11 cellular contexts compared by ENCODE assay signal in the genomic region with DNA sequence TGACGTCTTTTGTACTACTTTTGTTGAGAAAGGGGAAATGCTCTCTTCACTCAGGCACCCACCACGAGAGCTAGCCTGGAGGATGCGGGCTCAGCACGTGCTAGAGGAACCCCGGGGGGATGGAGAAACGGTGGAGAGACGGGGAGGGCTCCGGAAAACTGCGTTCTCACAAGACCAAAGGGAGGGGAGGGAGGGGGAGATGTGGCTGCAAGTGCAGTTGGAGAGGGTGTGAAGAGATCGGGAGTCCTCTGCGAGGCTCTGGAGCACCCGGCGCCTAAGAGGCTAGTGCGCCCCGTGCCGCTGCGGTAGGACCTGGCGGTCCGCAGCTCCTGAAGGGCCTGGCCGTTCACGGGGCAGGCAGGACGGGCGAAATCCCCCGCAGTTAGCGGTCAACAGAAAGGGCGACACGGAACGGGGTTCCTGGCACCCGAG. TPM values are rescaled to one million over a fixed set of nuclear protein-coding genes. Genes with fewer than 3 reads are reported as not detected.
A peak's percentile ranks its signal among the peaks of the same experiment; 100 is the strongest.
DNase-seq lines count a peak whose midpoint lies in the region; ATAC-seq and TF ChIP-seq lines count a peak whose summit lies in the region.
"Had no signal": no experiment of that assay in that cellular context is flagged by ENCODE, and none has a peak within 500 bp of the region (broad histone marks: within the 10 kb centered on the region; RNA-seq: fewer than 3 reads in every experiment).

No MANE protein-coding gene starts in this region.

- TF ChIP-seq POLR2A in testis (IDR thresholded peaks at IDR 0.05): no peak

- peak; percentile 71 for DNase-seq in H7
- DNase-seq in activated CD8-positive, alpha-beta T cell treated with anti-CD3 and anti-CD28 coated beads, Interleukin-2, amount 10 ng/mL, durations not matched to agents 7 days and 5 days: peak; percentile 34
- DNase-seq in left ventricle myocardium inferior: peak; percentile 18
- DNase-seq in retina: peak; percentile 51
- DNase-seq in SK-N-DZ (ENCODE audit: low spot score): no peak
- no peak for DNase-seq in testis
- DNase-seq: SJCRH30 had no signal

- H3K27me3 Mint-ChIP-seq in activated CD8-positive, alpha-beta T cell treated with anti-CD3 and anti-CD28 coated beads, Interleukin-2, amount 10 ng/mL, durations not matched to agents 7 days and 5 days (ENCODE audit: low read depth): peaks cover 36% of the 10 kb centered on the region

- H3K9me3 ChIP-seq in left ventricle myocardium inferior (replicated peaks) (no peaks in the 10 kb centered on the region), testis (no peaks in the 10 kb centered on the region)
- H3K9me3 ChIP-seq: HAP-1, SJCRH30 had no signal

- POLR2A ChIA-PET in activated CD8-positive, alpha-beta T cell treated with anti-CD3 and anti-CD28 coated beads, Interleukin-2, amount 10 ng/mL, durations not matched to agents 7 days and 5 days (lab: Charles Lee): no interaction called here

- H3K27ac ChIP-seq in left ventricle myocardium inferior (replicated peaks) (no peak overlapping the region), testis (no peak overlapping the region)
- H3K27ac ChIP-seq: SJCRH30 had no signal

- intact Hi-C loops in left ventricle myocardium inferior (cut with micrococcal nuclease) (loop anchor here (10.0 kb wide), 1 partner anchor 189 kb away; no protein-coding TSS in a partner anchor), testis (cut with DNase I; ENCODE audit: low total_unique reads) (loop anchor here (10.0 kb wide), 1 partner anchor 189 kb away; no protein-coding TSS in a partner anchor)

- no peaks in the 10 kb centered on the region for H3K36me3 ChIP-seq in H7 (replicated peaks; ENCODE audit: control insufficient read depth, insufficient read depth, low read length)
- no peaks in the 10 kb centered on the region for H3K36me3 ChIP-seq in left ventricle myocardium inferior
- H3K36me3 ChIP-seq in testis (ENCODE audit: low read depth, missing control alignments): no peaks in the 10 kb centered on the region
- H3K36me3 ChIP-seq: HAP-1, SJCRH30 had no signal

- H3K4me1 Mint-ChIP-seq in activated CD8-positive, alpha-beta T cell treated with anti-CD3 and anti-CD28 coated beads, Interleukin-2, amount 10 ng/mL, durations not matched to agents 7 days and 5 days (ENCODE audit: low read depth): peaks cover 10% of the 10 kb centered on the region

- no peaks in the 10 kb centered on the region for H3K36me3 Mint-ChIP-seq in activated CD8-positive, alpha-beta T cell treated with anti-CD3 and anti-CD28 coated beads, Interleukin-2, amount 10 ng/mL, durations not matched to agents 7 days and 5 days (ENCODE audit: low read depth)
- H3K36me3 Mint-ChIP-seq: activated naive CD4-positive, alpha-beta T cell treated with anti-CD3 and anti-CD28 coated beads, Interleukin-2, amount 50 U/mL, for 72 hours had no signal

- TF ChIP-seq CTCF in left ventricle myocardium inferior (IDR thresholded peaks at IDR 0.05; ENCODE audit: borderline replicate concordance) (no peak), testis (IDR thresholded peaks at IDR 0.05) (no peak)

- H3K4me3 ChIP-seq in H7 (ENCODE audit: insufficient read depth, low read depth, low read length): peak overlapping the region; percentile 37
- peak overlapping the region; percentile 50 for H3K4me3 ChIP-seq in left ventricle myocardium inferior
- peak overlapping the region in 1 of 2 donors; percentile 31 for H3K4me3 ChIP-seq in testis
- H3K4me3 ChIP-seq: HAP-1, SJCRH30 had no signal

- H3K9me3 Mint-ChIP-seq in activated CD8-positive, alpha-beta T cell treated with anti-CD3 and anti-CD28 coated beads, Interleukin-2, amount 10 ng/mL, durations not matched to agents 7 days and 5 days (ENCODE audit: insufficient read depth): no peaks in the 10 kb centered on the region
- H3K9me3 Mint-ChIP-seq: activated naive CD4-positive, alpha-beta T cell treated with anti-CD3 and anti-CD28 coated beads, Interleukin-2, amount 50 U/mL, for 72 hours had no signal

- no peak overlapping the region for H3K27ac Mint-ChIP-seq in activated CD8-positive, alpha-beta T cell treated with anti-CD3 and anti-CD28 coated beads, Interleukin-2, amount 10 ng/mL, durations not matched to agents 7 days and 5 days
- H3K27ac Mint-ChIP-seq: activated naive CD4-positive, alpha-beta T cell treated with anti-CD3 and anti-CD28 coated beads, Interleukin-2, amount 50 U/mL, for 72 hours had no signal

- H3K4me1 ChIP-seq in left ventricle myocardium inferior (peaks cover 5% of the 10 kb centered on the region), testis (no peaks in the 10 kb centered on the region)
- H3K4me1 ChIP-seq: HAP-1, SJCRH30 had no signal

- ATAC-seq in activated CD8-positive, alpha-beta T cell treated with anti-CD3 and anti-CD28 coated beads, Interleukin-2, amount 10 ng/mL, durations not matched to agents 7 days and 5 days: peak; percentile 36
- ATAC-seq in GM18858 (IDR thresholded peaks at IDR 0.05; ENCODE audit: unreplicated experiment) (no peak), HG02759 (IDR thresholded peaks at IDR 0.05; ENCODE audit: unreplicated experiment) (no peak)

- 6 to 7% methylated on average over 24 to 29 of the region's 29 CpGs for WGBS in testis, 2 donors

- peak overlapping the region; percentile 40 for H3K4me3 Mint-ChIP-seq in activated CD8-positive, alpha-beta T cell treated with anti-CD3 and anti-CD28 coated beads, Interleukin-2, amount 10 ng/mL, durations not matched to agents 7 days and 5 days

- CTCF ChIA-PET in activated CD8-positive, alpha-beta T cell treated with anti-CD3 and anti-CD28 coated beads, Interleukin-2, amount 10 ng/mL, durations not matched to agents 7 days and 5 days (lab: Charles Lee): no interaction called here

- H3K27me3 ChIP-seq in H7 (ENCODE audit: control insufficient read depth, insufficient read depth, low read length) (peaks cover 16% of the 10 kb centered on the region), left ventricle myocardium inferior (ENCODE audit: low read depth) (peaks cover 21% of the 10 kb centered on the region), testis (no peaks in the 10 kb centered on the region)
- H3K27me3 ChIP-seq: SJCRH30 had no signal

RNA-seq across cellular contexts. Expression of gene XPO4, which starts 43.4 kb away (rescaled TPM):
- total RNA-seq in H7 (2014; rRNA removed; shearing (Covaris generic)): 33.4 and 34.4 TPM in 2 replicates
- 10 to 100 TPM; 18.6 to 19.8 TPM for total RNA-seq in activated CD8-positive, alpha-beta T cell treated with anti-CD3 and anti-CD28 coated beads, Interleukin-2, amount 10 ng/mL, durations not matched to agents 7 days and 5 days
- total RNA-seq in left ventricle myocardium inferior: 32.0 TPM
- polyA plus RNA-seq in SK-N-DZ (2014; cell fraction: cytosol; rRNA removed): 13.6 and 18.7 TPM in 2 replicates
- polyA plus RNA-seq in SK-N-DZ (2014; cell fraction: nucleus; rRNA removed): 19.9 and 28.9 TPM in 2 replicates
- total RNA-seq in testis: 10 to 100 TPM; 27.6 to 31.4 TPM
- polyA plus RNA-seq in testis (ENCODE audit: insufficient read depth, low read depth, low replicate concordance): 13.0 TPM

Comparison
In these comparisons a context has a peak if more than half of its experiments do, and no peak if none do; other contexts are left out.
1. DNase-seq: peak in H7 (single experiment), activated CD8-positive, alpha-beta T cell treated with anti-CD3 and anti-CD28 coated beads, Interleukin-2, amount 10 ng/mL, durations not matched to agents 7 days and 5 days (single experiment), left ventricle myocardium inferior (single experiment) and retina (single experiment); none in SK-N-DZ (single experiment) and testis (single experiment).